Comparison of ENCODE assay signal across 18 cellular contexts in genomic region chr15:73518180-73518862, GRCh38.
DNase-seq lines count a peak whose midpoint lies in the region; ATAC-seq and TF ChIP-seq lines count a peak whose summit lies in the region.
"Had no signal": no experiment of that assay in that cellular context is flagged by ENCODE, and none has a peak within 500 bp of the region (broad histone marks: within the 10 kb centered on the region; RNA-seq: fewer than 3 reads in every experiment).

No MANE protein-coding gene starts in this region.

- peak overlapping the region in 5 of 11 experiments; percentile 27 to 72 (median 60); a peak in 9 of 22 replicates for H3K27ac ChIP-seq in BLaER1 treated with 17β-estradiol and CSF1 and Interleukin-3, amounts not matched to agents 10 nM and 100 nM
- no peak overlapping the region for H3K27ac ChIP-seq in iPS DF 6.9 (ENCODE audit: low read length)
- H3K27ac ChIP-seq: HL-60, WERI-Rb-1 had no signal

- no peaks in the 10 kb centered on the region for H3K27me3 ChIP-seq in BLaER1 treated with 17β-estradiol and CSF1 and Interleukin-3, amounts not matched to agents 10 nM and 100 nM
- no peaks in the 10 kb centered on the region for H3K27me3 ChIP-seq in H7 (ENCODE audit: control insufficient read depth, insufficient read depth, low read length)
- H3K27me3 ChIP-seq in iPS DF 6.9 (ENCODE audit: control insufficient read depth, insufficient read depth, low read length) = no peaks in the 10 kb centered on the region

- H3K36me3 Mint-ChIP-seq in WTC11 = peaks cover 9% of the 10 kb centered on the region
- H3K36me3 Mint-ChIP-seq: activated naive CD4-positive, alpha-beta T cell treated with anti-CD3 and anti-CD28 coated beads, Interleukin-2, amount 10 ng/mL, durations not matched to agents 7 days and 5 days had no signal

- peak overlapping the region in 7 of 11 experiments; percentile 37 to 77 (median 57); a peak in 14 of 22 replicates for H3K4me2 ChIP-seq in BLaER1 treated with 17β-estradiol and CSF1 and Interleukin-3, amounts not matched to agents 10 nM and 100 nM

- H3K4me1 Mint-ChIP-seq in WTC11 = peaks cover 31% of the 10 kb centered on the region

- H3K4me3 Mint-ChIP-seq in WTC11 = no peak overlapping the region
- H3K4me3 Mint-ChIP-seq: activated naive CD4-positive, alpha-beta T cell treated with anti-CD3 and anti-CD28 coated beads, Interleukin-2, amount 10 ng/mL, durations not matched to agents 7 days and 5 days had no signal

- ATAC-seq in WTC11 (peak; percentile 97), HG02623 (IDR thresholded peaks at IDR 0.05; ENCODE audit: unreplicated experiment) (no peak)
- ATAC-seq: left lobe of liver had no signal

- H3K27me3 Mint-ChIP-seq in WTC11 (ENCODE audit: low read depth) = peaks cover 4% of the 10 kb centered on the region
- H3K27me3 Mint-ChIP-seq: activated naive CD4-positive, alpha-beta T cell treated with anti-CD3 and anti-CD28 coated beads, Interleukin-2, amount 10 ng/mL, durations not matched to agents 7 days and 5 days had no signal

- H3K27ac Mint-ChIP-seq in WTC11 = no peak overlapping the region
- H3K27ac Mint-ChIP-seq: activated naive CD4-positive, alpha-beta T cell treated with anti-CD3 and anti-CD28 coated beads, Interleukin-2, amount 10 ng/mL, durations not matched to agents 7 days and 5 days had no signal

- WGBS in iPS DF 6.9 (ENCODE audit: insufficient coverage, insufficient read length) = no CpG with 5 or more reads among the region's 3 CpGs

- peaks cover 13% of the 10 kb centered on the region; the same call in 1 of the 2 replicates for H3K9me3 Mint-ChIP-seq in WTC11
- H3K9me3 Mint-ChIP-seq: activated naive CD4-positive, alpha-beta T cell treated with anti-CD3 and anti-CD28 coated beads, Interleukin-2, amount 10 ng/mL, durations not matched to agents 7 days and 5 days had no signal

- H4K20me1 ChIP-seq in BLaER1 treated with 17β-estradiol and CSF1 and Interleukin-3, amounts not matched to agents 10 nM and 100 nM = no peaks in the 10 kb centered on the region

- CTCF ChIA-PET in WTC11 (lab: Charles Lee) = interaction anchor here (0.5 to 1.5 kb wide), 8 partner anchors 22 to 736 kb away, joined by 3 to 4 read pairs (median 3); no protein-coding TSS in a partner anchor

- peaks cover 0 to 50% (median 4%) of the 10 kb centered on the region in 11 experiments; a peak in 10 of 22 replicates for H3K9me3 ChIP-seq in BLaER1 treated with 17β-estradiol and CSF1 and Interleukin-3, amounts not matched to agents 10 nM and 100 nM (replicated peaks in 1 of 11)
- no peaks in the 10 kb centered on the region; the same call in 1 of the 2 replicates for H3K9me3 ChIP-seq in iPS DF 6.9 (ENCODE audit: control insufficient read depth, insufficient read depth, low read length)
- H3K9me3 ChIP-seq: HAP-1 had no signal

- DNase-seq in H7 = peak; percentile 64
- DNase-seq in WTC11 (ENCODE audit: low spot score) = peak; percentile 31
- DNase-seq in iPS DF 6.9 (ENCODE audit: low read depth, low spot score) = peak; percentile 43
- DNase-seq in hippocampal formation (lab: John Stamatoyannopoulos, UW) = no peak
- DNase-seq in ecto neural progenitor cell (ENCODE audit: low spot score) = no peak
- DNase-seq: activated CD4-positive, alpha-beta T cell treated with anti-CD3 and anti-CD28 coated beads, Interleukin-2, amount 50 U/mL, for 48 hours; activated naive CD4-positive, alpha-beta T cell treated with anti-CD3 and anti-CD28 coated beads, Interleukin-2, amount 10 ng/mL, durations not matched to agents 7 days and 5 days; aorta; EL; head of caudate nucleus; NCI-H2171; stimulated activated CD4-positive, alpha-beta T cell treated with anti-CD3 and anti-CD28 coated beads, Interleukin-1b, Interleukin-23, amount 100 ng/mL, for 48 hours; WERI-Rb-1 had no signal

- peak overlapping the region in 2 of 10 experiments; percentile 13 to 33; a peak in 2 of 20 replicates for H3K4me3 ChIP-seq in BLaER1 treated with 17β-estradiol and CSF1 and Interleukin-3, amounts not matched to agents 10 nM and 100 nM
- no peak overlapping the region for H3K4me3 ChIP-seq in H7 (ENCODE audit: insufficient read depth, low read depth, low read length)
- no peak overlapping the region for H3K4me3 ChIP-seq in iPS DF 6.9 (ENCODE audit: low read length)
- H3K4me3 ChIP-seq: HAP-1 had no signal

- H3K36me3 ChIP-seq in BLaER1 treated with 17β-estradiol and CSF1 and Interleukin-3, amounts not matched to agents 10 nM and 100 nM = no peaks in the 10 kb centered on the region
- H3K36me3 ChIP-seq in H7 (replicated peaks; ENCODE audit: control insufficient read depth, insufficient read depth, low read length) (no peaks in the 10 kb centered on the region), iPS DF 6.9 (ENCODE audit: control insufficient read depth, insufficient read depth, low read length) (no peaks in the 10 kb centered on the region)
- H3K36me3 ChIP-seq: HAP-1, WERI-Rb-1 had no signal

- no peak overlapping the region for H3K9ac ChIP-seq in BLaER1 treated with 17β-estradiol and CSF1 and Interleukin-3, amounts not matched to agents 10 nM and 100 nM

- H3K4me1 ChIP-seq in BLaER1 treated with 17β-estradiol and CSF1 and Interleukin-3, amounts not matched to agents 10 nM and 100 nM = peaks cover 0 to 41% (median 27%) of the 10 kb centered on the region in 10 experiments; a peak in 14 of 20 replicates
- 0 out of 2 replicates have a peak, but pooled peaks cover 2% of the 10 kb centered on the region for H3K4me1 ChIP-seq in iPS DF 6.9 (ENCODE audit: control insufficient read depth, insufficient read depth, low read length)

- POLR2A ChIA-PET in WTC11 (lab: Charles Lee) = interaction anchor here (0.5 kb wide), 1 partner anchor 544 kb away, joined by 5 read pairs; no protein-coding TSS in a partner anchor

- no peak for TF ChIP-seq CTCF in WTC11 (IDR thresholded peaks at IDR 0.05)

TF ChIP-seq in WTC11, 78 proteins besides CTCF, POLR2A, EP300 and RAD21:
- TF ChIP-seq MAX (CRISPR knock-in tag; IDR thresholded peaks at IDR 0.05) (peak; percentile 53; the same call in 1 of the 2 replicates), JAZF1 (CRISPR knock-in tag; IDR thresholded peaks at IDR 0.05) (no peak), USF2 (CRISPR knock-in tag; IDR thresholded peaks at IDR 0.05) (peak; percentile 74), USF1 (CRISPR knock-in tag; IDR thresholded peaks at IDR 0.05) (peak; percentile 79), ZNF512 (CRISPR knock-in tag; IDR thresholded peaks at IDR 0.05; ENCODE audit: borderline replicate concordance) (no peak), SP1 (CRISPR knock-in tag; conservative IDR thresholded peaks at IDR 0.05) (0 out of 2 replicates have a peak, but pooled peaks have one; percentile 19), TEAD4 (CRISPR knock-in tag; IDR thresholded peaks at IDR 0.05) (peak; percentile 15; the same call in 1 of the 2 replicates)

Comparison
In these comparisons a context has a peak if more than half of its experiments do, and no peak if none do; other contexts are left out.
1. DNase-seq: peak in H7 (single experiment), WTC11 (single experiment) and iPS DF 6.9 (single experiment); none in hippocampal formation (0 of 2) and ecto neural progenitor cell (single experiment).